In genomic region chr11:66080055-66080817, GRCh38 we compare ENCODE assay signal across 9 cellular contexts. TPM values are rescaled to one million over a fixed set of nuclear protein-coding genes. Genes with fewer than 3 reads are reported as not detected.
DNase-seq lines count a peak whose midpoint lies in the region; TF ChIP-seq lines count a peak whose summit lies in the region.
"Had no signal": no experiment of that assay in that cellular context is flagged by ENCODE, and none has a peak within 500 bp of the region (broad histone marks: within the 10 kb centered on the region; RNA-seq: fewer than 3 reads in every experiment).

No MANE protein-coding gene starts in this region.

- H3K27ac ChIP-seq in CD4-positive, alpha-beta memory T cell (ENCODE audit: low read depth, low read length) = peak overlapping the region; percentile 66
- H3K27ac ChIP-seq in liver (ENCODE audit: low read depth in 1 of 2, low read length in 2 of 2) (no peak overlapping the region), dorsolateral prefrontal cortex (peak overlapping the region in 5 of 59 donors; percentile 11 to 76 (median 22))

- H3K9me3 Mint-ChIP-seq in CD4-positive, alpha-beta memory T cell = no peaks in the 10 kb centered on the region
- H3K9me3 Mint-ChIP-seq in activated naive CD4-positive, alpha-beta T cell treated with anti-CD3 and anti-CD28 coated beads, Interleukin-2, amount 50 U/mL, for 24 hours = no peaks in the 10 kb centered on the region

- H3K9me3 ChIP-seq in CD4-positive, alpha-beta memory T cell (ENCODE audit: control insufficient read depth in 1 of 2, low read length in 2 of 2) = no peaks in the 10 kb centered on the region
- no peaks in the 10 kb centered on the region for H3K9me3 ChIP-seq in liver (ENCODE audit: control insufficient read depth in 4 of 4, low read length in 3 of 4)
- H3K9me3 ChIP-seq: HAP-1 had no signal

- no peak for TF ChIP-seq RAD21 in liver (IDR thresholded peaks at IDR 0.05)

- POLR2A ChIA-PET in CD4-positive, alpha-beta memory T cell (lab: Charles Lee; ENCODE audit: partially characterized antibody) = interaction anchor here (1.3 to 12.2 kb wide), 11 partner anchors 10 to 465 kb away, joined by 4 to 214 read pairs (median 12); partner anchors contain the start of genes CCDC85B, PACS1, PCNX3 and SF3B2

- peak overlapping the region; percentile 88 to 98 (median 90) for H3K4me3 Mint-ChIP-seq in CD4-positive, alpha-beta memory T cell
- peak overlapping the region; percentile 92 for H3K4me3 Mint-ChIP-seq in activated naive CD4-positive, alpha-beta T cell treated with anti-CD3 and anti-CD28 coated beads, Interleukin-2, amount 50 U/mL, for 24 hours

- peak overlapping the region; percentile 27 to 31 for H3K4me3 ChIP-seq in CD4-positive, alpha-beta memory T cell (ENCODE audit: low read length in 2 of 2)
- H3K4me3 ChIP-seq in liver (ENCODE audit: low read depth in 1 of 3, low read length in 3 of 3) (no peak overlapping the region), dorsolateral prefrontal cortex (no peak overlapping the region)
- H3K4me3 ChIP-seq: HAP-1 had no signal

- H3K27me3 Mint-ChIP-seq in CD4-positive, alpha-beta memory T cell = no peaks in the 10 kb centered on the region
- H3K27me3 Mint-ChIP-seq in activated naive CD4-positive, alpha-beta T cell treated with anti-CD3 and anti-CD28 coated beads, Interleukin-2, amount 50 U/mL, for 24 hours = no peaks in the 10 kb centered on the region

- WGBS in liver = 75% methylated on average over 9 of the region's 9 CpGs

- TF ChIP-seq CTCF in liver (IDR thresholded peaks at IDR 0.05; ENCODE audit: low read depth, low read length, missing input control) = no peak
- no peak for TF ChIP-seq CTCF in dorsolateral prefrontal cortex (IDR thresholded peaks at IDR 0.05 in 54 of 56, conservative IDR thresholded peaks at IDR 0.05 in 2 of 56; ENCODE audit: low read depth in 1 of 56, partially characterized antibody in 56 of 56)
- no peak for TF ChIP-seq CTCF in GM10266 (IDR thresholded peaks at IDR 0.05; ENCODE audit: control insufficient read depth, insufficient read depth, low read depth, missing control alignments)

- peak overlapping the region; percentile 93 to 100 (median 99) for H3K27ac Mint-ChIP-seq in CD4-positive, alpha-beta memory T cell
- peak overlapping the region; percentile 98 for H3K27ac Mint-ChIP-seq in activated naive CD4-positive, alpha-beta T cell treated with anti-CD3 and anti-CD28 coated beads, Interleukin-2, amount 50 U/mL, for 24 hours

- H3K36me3 Mint-ChIP-seq in CD4-positive, alpha-beta memory T cell = peaks cover 29 to 46% of the 10 kb centered on the region in 2 donors
- H3K36me3 Mint-ChIP-seq in activated naive CD4-positive, alpha-beta T cell treated with anti-CD3 and anti-CD28 coated beads, Interleukin-2, amount 50 U/mL, for 24 hours = peaks cover 8% of the 10 kb centered on the region

- no peak overlapping the region for H3K9ac ChIP-seq in liver (ENCODE audit: low read depth in 1 of 2, low read length in 2 of 2)

- intact Hi-C loops in CD4-positive, alpha-beta memory T cell (cut with micrococcal nuclease) = loop anchor here (2.0 to 5.0 kb wide), 2 partner anchors 37 to 47 kb away; no protein-coding TSS in a partner anchor
- intact Hi-C loops in dorsolateral prefrontal cortex (cut with DNase I) (no loop called here), posterior vena cava (cut with DNase I) (loop anchor here in 1 of 2 donors (10.0 kb wide), 1 partner anchor 125 kb away; no protein-coding TSS in a partner anchor)

- H3K27me3 ChIP-seq in CD4-positive, alpha-beta memory T cell (ENCODE audit: insufficient read depth, low read length) = no peaks in the 10 kb centered on the region
- no peaks in the 10 kb centered on the region for H3K27me3 ChIP-seq in liver (ENCODE audit: control insufficient read depth in 4 of 4, insufficient read depth in 4 of 4, low read length in 3 of 4)
- no peaks in the 10 kb centered on the region for H3K27me3 ChIP-seq in dorsolateral prefrontal cortex

- peaks cover 67 to 93% (median 82%) of the 10 kb centered on the region in 4 donors for H3K4me1 Mint-ChIP-seq in CD4-positive, alpha-beta memory T cell
- peaks cover 90% of the 10 kb centered on the region for H3K4me1 Mint-ChIP-seq in activated naive CD4-positive, alpha-beta T cell treated with anti-CD3 and anti-CD28 coated beads, Interleukin-2, amount 50 U/mL, for 24 hours

- CTCF ChIA-PET in CD4-positive, alpha-beta memory T cell (lab: Charles Lee; ENCODE audit: partially characterized antibody) = interaction anchor here (1.0 to 9.7 kb wide), 14 partner anchors 9 to 220 kb away, joined by 3 to 146 read pairs (median 8); partner anchors contain the start of genes MUS81, PACS1 and SF3B2

- peaks cover 8% of the 10 kb centered on the region for H3K36me3 ChIP-seq in CD4-positive, alpha-beta memory T cell (ENCODE audit: insufficient read depth, low read length)
- H3K36me3 ChIP-seq in liver (ENCODE audit: control insufficient read depth in 4 of 4, insufficient read depth in 3 of 4, low read depth in 1 of 4, low read length in 3 of 4) = no peaks in the 10 kb centered on the region
- H3K36me3 ChIP-seq: HAP-1 had no signal

- H3K4me1 ChIP-seq in CD4-positive, alpha-beta memory T cell (ENCODE audit: insufficient read depth, low read length) = peaks cover 92% of the 10 kb centered on the region
- H3K4me1 ChIP-seq in liver (ENCODE audit: control insufficient read depth in 4 of 4, insufficient read depth in 4 of 4, low read length in 3 of 4) = peaks cover 0 to 7% (median 4%) of the 10 kb centered on the region in 4 donors

- DNase-seq in CD4-positive, alpha-beta memory T cell = peak; percentile 39 to 91 (median 48)
- DNase-seq in RPMI7951 (ENCODE audit: low read depth) (peak; percentile 71), dorsolateral prefrontal cortex (no peak), posterior vena cava (ENCODE audit: low spot score) (no peak), GM10266 (ENCODE audit: extremely low spot score) (no peak)
- peak; percentile 50 for DNase-seq in stimulated activated CD8-positive, alpha-beta memory T cell treated with anti-CD3 and anti-CD28 coated beads, Interleukin-7, amount 100 ng/mL, for 1 hour (ENCODE audit: low read depth in 2 of 2)

TF ChIP-seq in liver, 16 proteins besides CTCF, POLR2A, EP300 and RAD21:
- TF ChIP-seq JUND (IDR thresholded peaks at IDR 0.05) (peak; percentile 25 to 46), NR2F2 (IDR thresholded peaks at IDR 0.05) (no peak), RXRA (IDR thresholded peaks at IDR 0.05) (no peak)

RNA-seq across cellular contexts. Expression of gene PACS1, which starts 10.2 kb away (rescaled TPM):
- total RNA-seq in CD4-positive, alpha-beta memory T cell = 100 to 1,000 TPM; 251 to 262 TPM
- polyA plus RNA-seq in CD4-positive, alpha-beta memory T cell = 100 to 1,000 TPM in 1 of 2 donors, 10 to 100 TPM in 1; 13.7 to 104 TPM
- total RNA-seq in RPMI7951 (2014; rRNA removed; shearing (Covaris generic)) = 16.7 and 19.1 TPM in 2 replicates
- total RNA-seq in liver = 1 to 10 TPM; 7.1 to 9.1 TPM
- polyA plus RNA-seq in liver = 1 to 10 TPM; 2.7 to 7.6 TPM
- 100 to 1,000 TPM in 42 of 120 experiments, 10 to 100 TPM in 78; 58.1 to 131 (median 95.3) TPM for total RNA-seq in dorsolateral prefrontal cortex
- 10 to 100 TPM; 65.1 to 84.1 TPM for total RNA-seq in posterior vena cava

RNA-seq across cellular contexts. Expression of gene SF3B2, which starts 28.1 kb away (rescaled TPM):
- 100 to 1,000 TPM; 238 to 240 TPM for total RNA-seq in CD4-positive, alpha-beta memory T cell
- polyA plus RNA-seq in CD4-positive, alpha-beta memory T cell = 100 to 1,000 TPM in 1 of 2 donors, 10 to 100 TPM in 1; 74.4 to 128 TPM
- total RNA-seq in RPMI7951 (2014; rRNA removed; shearing (Covaris generic)) = 198 and 205 TPM in 2 replicates
- 10 to 100 TPM; 55.7 to 67.6 TPM for total RNA-seq in liver
- polyA plus RNA-seq in liver = 10 to 100 TPM; 50.5 to 58.7 TPM
- total RNA-seq in dorsolateral prefrontal cortex = 100 to 1,000 TPM; 120 to 225 (median 154) TPM
- total RNA-seq in posterior vena cava = 100 to 1,000 TPM; 117 to 140 TPM

RNA-seq across cellular contexts. Expression of gene GAL3ST3, which starts 31.3 kb away (rescaled TPM):
- not detected for total RNA-seq in CD4-positive, alpha-beta memory T cell
- not detected for polyA plus RNA-seq in CD4-positive, alpha-beta memory T cell
- not detected in 2 replicates for total RNA-seq in RPMI7951 (2014; rRNA removed; shearing (Covaris generic))
- not detected for total RNA-seq in liver
- not detected for polyA plus RNA-seq in liver
- total RNA-seq in dorsolateral prefrontal cortex = 10 to 100 TPM in 73 of 120 experiments, 1 to 10 TPM in 47; 3.8 to 17.5 (median 10.5) TPM
- total RNA-seq in posterior vena cava = 1 to 10 TPM in 1 of 2 donors, under 1 TPM in 1; 0.74 to 1.2 TPM

RNA-seq across cellular contexts. Expression of gene CATSPER1, which starts 54.0 kb away (rescaled TPM):
- not detected for total RNA-seq in CD4-positive, alpha-beta memory T cell
- polyA plus RNA-seq in CD4-positive, alpha-beta memory T cell = not detected
- 0.20 and 0.36 TPM in 2 replicates for total RNA-seq in RPMI7951 (2014; rRNA removed; shearing (Covaris generic))
- under 1 TPM in 1 of 2 donors, not detected in 1; 0.17 TPM for total RNA-seq in liver
- not detected for polyA plus RNA-seq in liver
- total RNA-seq in dorsolateral prefrontal cortex = 1 to 10 TPM in 2 of 120 experiments, under 1 TPM in 20, not detected in 98; 0.16 to 1.2 (median 0.36) TPM
- 1 to 10 TPM in 1 of 2 donors, under 1 TPM in 1; 0.24 to 1.1 TPM for total RNA-seq in posterior vena cava

Comparison
In these comparisons a context has a peak if more than half of its experiments do, and no peak if none do; other contexts are left out.
1. DNase-seq: peak in CD4-positive, alpha-beta memory T cell (5 of 5), RPMI7951 (single experiment) and stimulated activated CD8-positive, alpha-beta memory T cell treated with anti-CD3 and anti-CD28 coated beads, Interleukin-7, amount 100 ng/mL, for 1 hour (2 of 2); none in dorsolateral prefrontal cortex (0 of 10), posterior vena cava (single experiment) and GM10266 (single experiment).
2. H3K4me3 ChIP-seq: peak in CD4-positive, alpha-beta memory T cell (2 of 2); none in liver (0 of 3) and dorsolateral prefrontal cortex (0 of 59).